Comparison of ENCODE assay signal across 12 cellular contexts in genomic region chr12:130438243-130438620, GRCh38.
DNase-seq lines count a peak whose midpoint lies in the region; ATAC-seq and TF ChIP-seq lines count a peak whose summit lies in the region.
"Had no signal": no experiment of that assay in that cellular context is flagged by ENCODE, and none has a peak within 500 bp of the region (broad histone marks: within the 10 kb centered on the region; RNA-seq: fewer than 3 reads in every experiment).

No MANE protein-coding gene starts in this region.

- peak; percentile 31 for DNase-seq in CD14-positive monocyte (ENCODE audit: low spot score)
- peak; percentile 36 for DNase-seq in RWPE2 (ENCODE audit: low spot score)
- peak; percentile 85 for DNase-seq in mesenteric fat pad (ENCODE audit: low spot score)
- DNase-seq in suprapubic skin (ENCODE audit: low spot score in 2 of 2) = peak; percentile 29 to 74
- DNase-seq: CD8-positive, alpha-beta memory T cell; DND-41; GDM1; GOT3; H9 had no signal

- 95% methylated on average over 19 of the region's 19 CpGs for whole genome bisulfite sequencing in suprapubic skin

- H3K27me3 ChIP-seq in RWPE2 (ENCODE audit: insufficient read depth, poor library complexity, severe bottlenecking) (no peaks in the 10 kb centered on the region), suprapubic skin (no peaks in the 10 kb centered on the region)

- TF ChIP-seq POLR2A in suprapubic skin (IDR thresholded peaks at IDR 0.05) = no peak

- H3K9me3 Mint-ChIP-seq in CD14-positive monocyte = peaks cover 27 to 65% (median 40%) of the 10 kb centered on the region in 7 donors

- H3K4me3 Mint-ChIP-seq in CD14-positive monocyte = no peak overlapping the region
- H3K4me3 Mint-ChIP-seq: CD8-positive, alpha-beta memory T cell; H9 had no signal

- peaks cover 0 to 4% (median 2%) of the 10 kb centered on the region in 3 donors for H3K27me3 Mint-ChIP-seq in CD14-positive monocyte (ENCODE audit: low read depth in 3 of 3)
- H3K27me3 Mint-ChIP-seq: CD8-positive, alpha-beta memory T cell had no signal

- H3K9me3 ChIP-seq in RWPE2 (ENCODE audit: severe bottlenecking) (no peaks in the 10 kb centered on the region), suprapubic skin (no peaks in the 10 kb centered on the region)
- H3K9me3 ChIP-seq: Caco-2 had no signal

- intact Hi-C loops in CD14-positive monocyte (cut with micrococcal nuclease) = no loop called here

- no peaks in the 10 kb centered on the region for H3K4me1 ChIP-seq in RWPE2 (ENCODE audit: insufficient read depth, poor library complexity, severe bottlenecking)
- no peaks in the 10 kb centered on the region for H3K4me1 ChIP-seq in suprapubic skin
- H3K4me1 ChIP-seq: Caco-2 had no signal

- no peaks in the 10 kb centered on the region for H3K4me1 Mint-ChIP-seq in CD14-positive monocyte
- H3K4me1 Mint-ChIP-seq: CD8-positive, alpha-beta memory T cell; H9 had no signal

- TF ChIP-seq EP300 in suprapubic skin (IDR thresholded peaks at IDR 0.05) = no peak

- no peak overlapping the region for H3K27ac ChIP-seq in RWPE2 (ENCODE audit: poor library complexity, severe bottlenecking)
- H3K27ac ChIP-seq in suprapubic skin = no peak overlapping the region

- TF ChIP-seq CTCF in CD14-positive monocyte (IDR thresholded peaks at IDR 0.05) (no peak), RWPE2 (IDR thresholded peaks at IDR 0.05; ENCODE audit: poor library complexity, severe bottlenecking) (no peak), suprapubic skin (IDR thresholded peaks at IDR 0.05) (no peak)

- H3K36me3 ChIP-seq in RWPE2 (ENCODE audit: low read depth) (no peaks in the 10 kb centered on the region), suprapubic skin (peaks cover 9% of the 10 kb centered on the region)

- no peaks in the 10 kb centered on the region for H3K36me3 Mint-ChIP-seq in CD14-positive monocyte
- H3K36me3 Mint-ChIP-seq: CD8-positive, alpha-beta memory T cell had no signal

- H3K4me3 ChIP-seq in RWPE2 (ENCODE audit: severe bottlenecking) = no peak overlapping the region
- no peak overlapping the region for H3K4me3 ChIP-seq in suprapubic skin

- no peak for ATAC-seq in RWPE2 (ENCODE audit: low read depth)
- ATAC-seq in GM21360 (IDR thresholded peaks at IDR 0.05; ENCODE audit: unreplicated experiment) = no peak
- ATAC-seq in HG03378 (IDR thresholded peaks at IDR 0.05; ENCODE audit: unreplicated experiment) = no peak

- no peak overlapping the region for H3K27ac Mint-ChIP-seq in CD14-positive monocyte
- H3K27ac Mint-ChIP-seq: CD8-positive, alpha-beta memory T cell; H9 had no signal

Comparison
In these comparisons a context has a peak if more than half of its experiments do, and no peak if none do; other contexts are left out.
1. DNase-seq: peak in every context shown above with its lines; median percentile 85 in mesenteric fat pad; 52 in suprapubic skin; 36 in RWPE2; 31 in CD14-positive monocyte.